ENCODE assay signal across 7 cellular contexts in the genomic region with DNA sequence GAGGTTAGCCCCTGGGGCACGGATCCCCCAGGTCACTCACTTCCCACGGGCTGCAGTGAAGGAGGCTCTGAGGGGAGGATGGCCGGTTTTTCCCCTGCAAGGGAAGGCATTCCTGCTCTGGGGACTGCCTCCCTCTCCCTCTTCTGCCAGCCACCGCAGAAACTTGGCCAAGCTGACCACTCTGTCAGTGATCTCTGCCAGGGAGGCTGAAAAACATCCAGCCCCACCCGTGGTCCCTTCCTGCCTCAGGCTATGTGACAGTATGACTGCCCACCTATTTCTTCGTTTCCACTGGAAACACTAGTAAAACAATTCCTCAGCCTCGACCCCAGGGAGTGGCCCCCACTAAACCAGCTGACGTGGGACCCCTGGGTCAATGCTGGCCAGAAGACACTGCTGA. TPM values are rescaled to one million over a fixed set of nuclear protein-coding genes. Genes with fewer than 3 reads are reported as not detected.
DNase-seq lines count a peak whose midpoint lies in the region; ATAC-seq and TF ChIP-seq lines count a peak whose summit lies in the region.

No MANE protein-coding gene starts in this region.

- H3K9me3 ChIP-seq in HUES48 (ENCODE audit: control insufficient read depth, insufficient read depth, low read length) = no peaks in the 10 kb centered on the region

- H3K36me3 ChIP-seq in HUES48 (ENCODE audit: control insufficient read depth, insufficient read depth, low read length) = no peaks in the 10 kb centered on the region

- TF ChIP-seq CTCF in activated B cell treated with CpG ODN at 0.5 μM for 24 hours (IDR thresholded peaks at IDR 0.05) = no peak

- no peak overlapping the region for H3K9ac ChIP-seq in HUES48 (ENCODE audit: low read depth, low read length)

- peaks cover 4% of the 10 kb centered on the region for H3K27me3 ChIP-seq in HUES48 (ENCODE audit: control insufficient read depth, insufficient read depth, low read length)

- POLR2A ChIA-PET in activated B cell treated with CpG ODN at 0.5 μM for 24 hours (lab: Charles Lee) = interaction anchor here (0.6 to 1.4 kb wide), 5 partner anchors 14 to 616 kb away, joined by 3 to 14 read pairs (median 6); a partner anchor contains a TSS

- H3K36me3 Mint-ChIP-seq in activated B cell treated with CpG ODN at 0.5 μM for 24 hours (ENCODE audit: low read depth) = no peaks in the 10 kb centered on the region

- intact Hi-C loops in activated B cell treated with CpG ODN at 0.5 μM for 24 hours (cut with micrococcal nuclease) = loop anchor here (1.0 to 5.0 kb wide), 5 partner anchors 15 to 236 kb away; a partner anchor contains a TSS

- peak overlapping the region; percentile 46 for H3K4me3 Mint-ChIP-seq in activated B cell treated with CpG ODN at 0.5 μM for 24 hours

- no peaks in the 10 kb centered on the region for H3K4me1 ChIP-seq in HUES48 (ENCODE audit: control insufficient read depth, insufficient read depth, low read length)

- H3K4me3 ChIP-seq in HUES48 (ENCODE audit: low read depth, low read length) (peak overlapping the region; percentile 35; the same call in 1 of the 2 replicates), skin epidermis (peak overlapping the region in 5 of 7 experiments; percentile 39 to 61 (median 49))

- H3K4me1 Mint-ChIP-seq in activated B cell treated with CpG ODN at 0.5 μM for 24 hours = peaks cover 23% of the 10 kb centered on the region

- no peak for ATAC-seq in activated B cell treated with CpG ODN at 0.5 μM for 24 hours (ENCODE audit: low read depth)

- H3K27me3 Mint-ChIP-seq in activated B cell treated with CpG ODN at 0.5 μM for 24 hours = no peaks in the 10 kb centered on the region

- CTCF ChIA-PET in activated B cell treated with CpG ODN at 0.5 μM for 24 hours (lab: Charles Lee) = interaction anchor here (0.7 kb wide), 1 partner anchor 79 kb away, joined by 3 read pairs; no protein-coding TSS in a partner anchor

- H3K27ac ChIP-seq in HUES48 (ENCODE audit: low read depth, low read length) (no peak overlapping the region), skin epidermis (peak overlapping the region in 3 of 21 experiments; percentile 10 to 83 (median 70))

- no peaks in the 10 kb centered on the region for H3K9me3 Mint-ChIP-seq in activated B cell treated with CpG ODN at 0.5 μM for 24 hours

- DNase-seq in activated B cell treated with CpG ODN at 0.5 μM for 24 hours (no peak), glomerular visceral epithelial cell (ENCODE audit: extremely low spot score) (peak; percentile 18), DMS153 treated with DMSO at 0.1 percent for 48 hours (lab: John Stamatoyannopoulos, UW; ENCODE audit: unreplicated experiment) (no peak), SKM-1 (lab: John Stamatoyannopoulos, UW; ENCODE audit: unreplicated experiment) (no peak)
- DNase-seq in activated effector memory CD4-positive, alpha-beta T cell treated with anti-CD3 and anti-CD28 coated beads, Interleukin-2, amount 50 U/mL, for 16 hours = no peak

- H3K27ac Mint-ChIP-seq in activated B cell treated with CpG ODN at 0.5 μM for 24 hours = no peak overlapping the region

RNA-seq across cellular contexts. Expression of a gene that starts 14.6 kb away (rescaled TPM):
- 26.8 and 31.4 TPM in 2 replicates for total RNA-seq in activated B cell treated with CpG ODN at 0.5 μM for 24 hours

RNA-seq across cellular contexts. Expression of a gene that starts 25.0 kb away (rescaled TPM):
- total RNA-seq in activated B cell treated with CpG ODN at 0.5 μM for 24 hours = 37.6 and 40.6 TPM in 2 replicates

RNA-seq across cellular contexts. Expression of a gene that starts 59.4 kb away (rescaled TPM):
- 4.2 and 4.3 TPM in 2 replicates for total RNA-seq in activated B cell treated with CpG ODN at 0.5 μM for 24 hours
